Comparison of ENCODE assay signal across 8 cellular contexts in the genomic region with DNA sequence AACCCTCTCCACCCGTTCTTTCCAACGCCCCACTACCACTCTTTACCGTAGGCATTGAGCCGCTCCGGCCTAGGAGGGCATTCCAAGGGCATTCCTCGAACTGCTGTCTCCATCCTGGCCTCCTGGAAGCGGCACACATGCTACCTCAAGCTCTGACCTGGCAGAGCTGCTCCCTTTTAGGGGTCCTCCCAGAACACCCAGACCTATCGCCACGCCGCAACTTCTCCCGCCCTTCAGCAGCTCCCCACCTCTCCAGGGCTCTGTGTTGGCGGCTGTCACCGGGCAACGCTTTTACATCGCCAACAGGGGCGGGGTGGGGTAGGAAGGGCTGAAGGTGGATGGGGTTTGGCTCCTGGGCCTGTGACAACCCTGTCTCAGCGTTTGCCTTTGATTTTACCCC. TPM values are rescaled to one million over a fixed set of nuclear protein-coding genes. Genes with fewer than 3 reads are reported as not detected.
DNase-seq lines count a peak whose midpoint lies in the region; ATAC-seq and TF ChIP-seq lines count a peak whose summit lies in the region.

No MANE protein-coding gene starts in this region.

- no peaks in the 10 kb centered on the region for H4K20me1 ChIP-seq in smooth muscle cell (ENCODE audit: low read depth)

- H3F3A ChIP-seq in smooth muscle cell (ENCODE audit: low read depth): no peaks in the 10 kb centered on the region

- no peak overlapping the region for H3K9ac ChIP-seq in smooth muscle cell (ENCODE audit: low read depth)

- peak overlapping the region; percentile 84 for H3K4me2 ChIP-seq in smooth muscle cell

- H3K4me1 ChIP-seq in smooth muscle cell (ENCODE audit: low read depth): no peaks in the 10 kb centered on the region

- peak overlapping the region; percentile 50 for H3K4me3 ChIP-seq in smooth muscle cell

- TF ChIP-seq CTCF in smooth muscle cell (IDR thresholded peaks at IDR 0.05; ENCODE audit: borderline replicate concordance, insufficient read depth, poor library complexity, severe bottlenecking): no peak

- H3K79me2 ChIP-seq in smooth muscle cell (ENCODE audit: low read depth): no peaks in the 10 kb centered on the region

- peaks cover 11% of the 10 kb centered on the region for H3K27me3 ChIP-seq in smooth muscle cell (ENCODE audit: low read depth)

- peaks cover 44% of the 10 kb centered on the region for H3K4me1 Mint-ChIP-seq in activated T-helper 1 cell treated with anti-CD3 and anti-CD28 coated beads, Interleukin-12 subunit alpha, Interleukin-12 subunit beta, Interleukin-2, Interleukin-4 antibody, amounts not matched to agents 30 ng/mL and 10 ng/mL and 1 ng/mL, durations not matched to agents 14 hours and 24 hours and 36 hours (ENCODE audit: low read depth)
- H3K4me1 Mint-ChIP-seq in immature natural killer cell: peaks cover 34 to 40% of the 10 kb centered on the region in 2 donors

- WGBS in smooth muscle cell (ENCODE audit: low lambda C conversion rate): 31% methylated on average over 17 of the region's 17 CpGs

- intact Hi-C loops in activated T-helper 1 cell treated with anti-CD3 and anti-CD28 coated beads, Interleukin-12 subunit alpha, Interleukin-12 subunit beta, Interleukin-2, Interleukin-4 antibody, amounts not matched to agents 30 ng/mL and 10 ng/mL and 1 ng/mL, durations not matched to agents 14 hours and 24 hours and 36 hours (cut with micrococcal nuclease): no loop called here

- no peaks in the 10 kb centered on the region for H3K36me3 ChIP-seq in smooth muscle cell (ENCODE audit: low read depth)

- H3K27ac Mint-ChIP-seq in activated T-helper 1 cell treated with anti-CD3 and anti-CD28 coated beads, Interleukin-12 subunit alpha, Interleukin-12 subunit beta, Interleukin-2, Interleukin-4 antibody, amounts not matched to agents 30 ng/mL and 10 ng/mL and 1 ng/mL, durations not matched to agents 14 hours and 24 hours and 36 hours: no peak overlapping the region
- peak overlapping the region in 2 of 6 donors; percentile 43 to 56 for H3K27ac Mint-ChIP-seq in immature natural killer cell

- peak overlapping the region; percentile 79 for H2AFZ ChIP-seq in smooth muscle cell (ENCODE audit: low read depth)

- peaks cover 19% of the 10 kb centered on the region for H3K27me3 Mint-ChIP-seq in activated T-helper 1 cell treated with anti-CD3 and anti-CD28 coated beads, Interleukin-12 subunit alpha, Interleukin-12 subunit beta, Interleukin-2, Interleukin-4 antibody, amounts not matched to agents 30 ng/mL and 10 ng/mL and 1 ng/mL, durations not matched to agents 14 hours and 24 hours and 36 hours (ENCODE audit: insufficient read depth)
- peaks cover 7 to 10% (median 9%) of the 10 kb centered on the region in 3 donors for H3K27me3 Mint-ChIP-seq in immature natural killer cell (ENCODE audit: low read depth in 3 of 3)

- H3K36me3 Mint-ChIP-seq in activated T-helper 1 cell treated with anti-CD3 and anti-CD28 coated beads, Interleukin-12 subunit alpha, Interleukin-12 subunit beta, Interleukin-2, Interleukin-4 antibody, amounts not matched to agents 30 ng/mL and 10 ng/mL and 1 ng/mL, durations not matched to agents 14 hours and 24 hours and 36 hours (ENCODE audit: low read depth): no peaks in the 10 kb centered on the region
- H3K36me3 Mint-ChIP-seq in immature natural killer cell: no peaks in the 10 kb centered on the region

- no peaks in the 10 kb centered on the region for H3K9me3 ChIP-seq in smooth muscle cell (replicated peaks; ENCODE audit: low read depth)

- DNase-seq in NCI-H526 (lab: John Stamatoyannopoulos, UW): peak; percentile 29 to 55
- DNase-seq in NCI-H526 treated with DMSO at 0.1 percent for 48 hours (lab: John Stamatoyannopoulos, UW): no peak
- DNase-seq in activated T-helper 1 cell treated with anti-CD3 and anti-CD28 coated beads, Interleukin-12 subunit alpha, Interleukin-12 subunit beta, Interleukin-2, Interleukin-4 antibody, amounts not matched to agents 30 ng/mL and 10 ng/mL and 1 ng/mL, durations not matched to agents 14 hours and 24 hours and 36 hours (ENCODE audit: low spot score): no peak
- DNase-seq in immature natural killer cell: peak in 1 of 3 donors; percentile 11
- DNase-seq in smooth muscle cell (lab: John Stamatoyannopoulos, UW; ENCODE audit: unreplicated experiment): no peak
- DNase-seq in CD1c-positive myeloid dendritic cell (ENCODE audit: extremely low spot score): no peak
- no peak for DNase-seq in iPS-NIHi11 (ENCODE audit: low spot score)

- peak overlapping the region; percentile 86 for H3K4me3 Mint-ChIP-seq in activated T-helper 1 cell treated with anti-CD3 and anti-CD28 coated beads, Interleukin-12 subunit alpha, Interleukin-12 subunit beta, Interleukin-2, Interleukin-4 antibody, amounts not matched to agents 30 ng/mL and 10 ng/mL and 1 ng/mL, durations not matched to agents 14 hours and 24 hours and 36 hours
- peak overlapping the region; percentile 85 to 94 (median 87) for H3K4me3 Mint-ChIP-seq in immature natural killer cell

- no peak for ATAC-seq in GM18868 (IDR thresholded peaks at IDR 0.05; ENCODE audit: unreplicated experiment)

- H3K9me3 Mint-ChIP-seq in activated T-helper 1 cell treated with anti-CD3 and anti-CD28 coated beads, Interleukin-12 subunit alpha, Interleukin-12 subunit beta, Interleukin-2, Interleukin-4 antibody, amounts not matched to agents 30 ng/mL and 10 ng/mL and 1 ng/mL, durations not matched to agents 14 hours and 24 hours and 36 hours: no peaks in the 10 kb centered on the region
- H3K9me3 Mint-ChIP-seq in immature natural killer cell: peaks cover 0 to 2% (median 0%) of the 10 kb centered on the region in 6 donors

- H3K27ac ChIP-seq in smooth muscle cell (ENCODE audit: low read depth): no peak overlapping the region

RNA-seq across cellular contexts. Expression of a gene that starts 4.6 kb away (rescaled TPM):
- 1.0 and 1.9 TPM in 2 replicates for total RNA-seq in activated T-helper 1 cell treated with anti-CD3 and anti-CD28 coated beads, Interleukin-12 subunit alpha, Interleukin-12 subunit beta, Interleukin-2, Interleukin-4 antibody, amounts not matched to agents 30 ng/mL and 10 ng/mL and 1 ng/mL, durations not matched to agents 14 hours and 24 hours and 36 hours
- under 1 TPM in 2 of 3 donors, not detected in 1; 0.30 to 0.69 TPM for polyA plus RNA-seq in immature natural killer cell
- total RNA-seq in smooth muscle cell: 5.2 and 5.6 TPM in 2 replicates
- polyA plus RNA-seq in smooth muscle cell: 4.2 and 6.3 TPM in 2 replicates

RNA-seq across cellular contexts. Expression of a gene that starts 52.0 kb away (rescaled TPM):
- total RNA-seq in activated T-helper 1 cell treated with anti-CD3 and anti-CD28 coated beads, Interleukin-12 subunit alpha, Interleukin-12 subunit beta, Interleukin-2, Interleukin-4 antibody, amounts not matched to agents 30 ng/mL and 10 ng/mL and 1 ng/mL, durations not matched to agents 14 hours and 24 hours and 36 hours: 31.0 TPM in 2 replicates
- polyA plus RNA-seq in immature natural killer cell: 10 to 100 TPM; 24.3 to 35.4 (median 27.6) TPM
- total RNA-seq in smooth muscle cell: 28.1 and 32.4 TPM in 2 replicates
- polyA plus RNA-seq in smooth muscle cell: 32.8 and 36.1 TPM in 2 replicates

RNA-seq across cellular contexts. Expression of a gene that starts 52.3 kb away (rescaled TPM):
- 5.8 and 6.1 TPM in 2 replicates for total RNA-seq in activated T-helper 1 cell treated with anti-CD3 and anti-CD28 coated beads, Interleukin-12 subunit alpha, Interleukin-12 subunit beta, Interleukin-2, Interleukin-4 antibody, amounts not matched to agents 30 ng/mL and 10 ng/mL and 1 ng/mL, durations not matched to agents 14 hours and 24 hours and 36 hours
- polyA plus RNA-seq in immature natural killer cell: under 1 TPM in 1 of 3 donors, not detected in 2; 0.25 TPM
- total RNA-seq in smooth muscle cell: 1.2 and 1.4 TPM in 2 replicates
- polyA plus RNA-seq in smooth muscle cell: 0.51 and 0.91 TPM in 2 replicates

Comparison
In these comparisons a context has a peak if more than half of its experiments do, and no peak if none do; other contexts are left out.
1. DNase-seq: peak in NCI-H526 (2 of 2); none in NCI-H526 treated with DMSO at 0.1 percent for 48 hours (single experiment), activated T-helper 1 cell treated with anti-CD3 and anti-CD28 coated beads, Interleukin-12 subunit alpha, Interleukin-12 subunit beta, Interleukin-2, Interleukin-4 antibody, amounts not matched to agents 30 ng/mL and 10 ng/mL and 1 ng/mL, durations not matched to agents 14 hours and 24 hours and 36 hours (single experiment), smooth muscle cell (single experiment), CD1c-positive myeloid dendritic cell (single experiment) and iPS-NIHi11 (single experiment).